In genomic region chr17:67431210-67432015, GRCh38 we compare ENCODE assay signal across 10 cellular contexts. TPM values are rescaled to one million over a fixed set of nuclear protein-coding genes. Genes with fewer than 3 reads are reported as not detected.
DNase-seq lines count a peak whose midpoint lies in the region; ATAC-seq and TF ChIP-seq lines count a peak whose summit lies in the region.
"Had no signal": no experiment of that assay in that cellular context is flagged by ENCODE, and none has a peak within 500 bp of the region (broad histone marks: within the 10 kb centered on the region; RNA-seq: fewer than 3 reads in every experiment).

No MANE protein-coding gene starts in this region.

- H3K27ac ChIP-seq in lower lobe of right lung (peak overlapping the region; percentile 41), prostate gland (no peak overlapping the region)
- H3K27ac ChIP-seq: pancreas had no signal

- DNase-seq in CMK (ENCODE audit: low read depth) (peak; percentile 7), KBM-7 (peak; percentile 48), adipocyte (ENCODE audit: low read depth) (peak; percentile 59), lower lobe of right lung (no peak), HAP-1 (ENCODE audit: low spot score in 2 of 2) (no peak), prostate gland (ENCODE audit: low spot score) (no peak)
- DNase-seq in effector CD4-positive, alpha-beta T cell, result no peak
- DNase-seq: H9, pancreas had no signal

- in situ Hi-C loops in KBM-7 (cut with MboI; ENCODE audit: low pct_unique_long_range_greater_than_20kb, low sequenced_read_pairs), result no loop called here
- in situ Hi-C loops in HAP-1 (cut with MboI; ENCODE audit: low sequenced_read_pairs), result no loop called here

- TF ChIP-seq POLR2A in prostate gland (IDR thresholded peaks at IDR 0.05), result no peak

- TF ChIP-seq CTCF in lower lobe of right lung (IDR thresholded peaks at IDR 0.05), result no peak
- TF ChIP-seq CTCF in prostate gland (IDR thresholded peaks at IDR 0.05), result no peak

- 64% methylated on average over 10 of the region's 10 CpGs for WGBS in prostate gland

- no peak for ATAC-seq in lower lobe of right lung
- no peak for ATAC-seq in GM18498 (IDR thresholded peaks at IDR 0.05; ENCODE audit: unreplicated experiment)

- H3K36me3 ChIP-seq in adipocyte (ENCODE audit: control insufficient read depth, insufficient read depth, low read length, severe bottlenecking) (no peaks in the 10 kb centered on the region), lower lobe of right lung (no peaks in the 10 kb centered on the region), HAP-1 (replicated peaks) (no peaks in the 10 kb centered on the region), prostate gland (no peaks in the 10 kb centered on the region)
- H3K36me3 ChIP-seq: pancreas had no signal

- peak overlapping the region; percentile 8 for H3K9ac ChIP-seq in adipocyte (ENCODE audit: low read length)

- intact Hi-C loops in lower lobe of right lung (cut with DNase I) (no loop called here), prostate gland (cut with DNase I) (no loop called here)

- H3K4me1 ChIP-seq in adipocyte (ENCODE audit: control insufficient read depth, insufficient read depth, low read length) (peaks cover 10% of the 10 kb centered on the region), lower lobe of right lung (peaks cover 33% of the 10 kb centered on the region), HAP-1 (peaks cover 4% of the 10 kb centered on the region), prostate gland (replicated peaks) (no peaks in the 10 kb centered on the region)

- H3K4me3 ChIP-seq in adipocyte (ENCODE audit: low read length), result peak overlapping the region; percentile 67
- H3K4me3 ChIP-seq in lower lobe of right lung, result no peak overlapping the region
- H3K4me3 ChIP-seq in HAP-1, result no peak overlapping the region
- H3K4me3 ChIP-seq in prostate gland, result no peak overlapping the region
- H3K4me3 ChIP-seq: pancreas had no signal

- no peaks in the 10 kb centered on the region for H3K27me3 ChIP-seq in adipocyte (replicated peaks; ENCODE audit: control insufficient read depth, insufficient read depth, low read length)
- no peaks in the 10 kb centered on the region for H3K27me3 ChIP-seq in lower lobe of right lung (ENCODE audit: low read depth)
- H3K27me3 ChIP-seq in HAP-1 (ENCODE audit: low read depth), result no peaks in the 10 kb centered on the region
- H3K27me3 ChIP-seq in prostate gland (replicated peaks; ENCODE audit: insufficient read depth), result no peaks in the 10 kb centered on the region
- H3K27me3 ChIP-seq: pancreas had no signal

- H3K9me3 ChIP-seq in adipocyte (ENCODE audit: control insufficient read depth, low read length) (no peaks in the 10 kb centered on the region), lower lobe of right lung (no peaks in the 10 kb centered on the region), HAP-1 (no peaks in the 10 kb centered on the region), prostate gland (no peaks in the 10 kb centered on the region)
- H3K9me3 ChIP-seq: pancreas had no signal

RNA-seq across cellular contexts. Expression of gene PITPNC1, which starts 54.3 kb away (rescaled TPM):
- total RNA-seq in lower lobe of right lung (23.7 TPM), prostate gland (10 to 100 TPM; 10.1 to 12.9 TPM)

Comparison
In these comparisons a context has a peak if more than half of its experiments do, and no peak if none do; other contexts are left out.
1. DNase-seq: peak in CMK (single experiment), KBM-7 (single experiment) and adipocyte (single experiment); none in lower lobe of right lung (single experiment), effector CD4-positive, alpha-beta T cell (single experiment), HAP-1 (0 of 2) and prostate gland (single experiment).